Comparison of ENCODE assay signal across 11 cellular contexts in the genomic region with DNA sequence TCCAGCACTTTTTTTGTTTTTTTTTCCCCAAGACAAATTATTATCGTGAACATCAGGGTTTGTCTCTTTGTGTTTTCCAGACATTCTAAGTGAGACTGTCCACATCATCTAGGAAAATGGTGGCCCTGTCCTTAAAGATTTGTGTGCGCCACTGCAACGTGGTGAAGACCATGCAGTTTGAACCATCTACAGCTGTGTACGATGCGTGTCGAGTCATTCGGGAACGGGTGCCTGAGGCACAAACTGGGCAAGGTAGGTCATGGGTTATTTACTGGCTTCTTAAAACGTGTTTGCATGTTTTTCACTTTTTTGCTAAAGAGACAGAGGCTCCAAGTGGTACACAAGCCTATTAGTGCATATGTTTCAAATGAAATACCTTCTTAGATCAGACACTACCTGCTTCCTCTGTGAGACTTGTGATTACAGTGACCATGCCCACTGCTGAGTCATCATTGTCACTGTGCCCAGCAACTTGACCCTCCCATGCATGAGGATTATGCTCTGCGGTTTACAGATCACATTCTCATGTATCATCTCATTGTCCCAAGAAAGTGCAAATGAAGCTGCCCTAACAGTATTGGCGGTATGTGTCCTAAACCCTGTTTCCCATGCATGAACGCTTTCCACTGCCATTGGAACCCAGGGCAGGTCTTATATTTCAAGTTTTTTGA.
DNase-seq lines count a peak whose midpoint lies in the region; ATAC-seq, FAIRE-seq and TF ChIP-seq lines count a peak whose summit lies in the region.
"Had no signal": no experiment of that assay in that cellular context is flagged by ENCODE, and none has a peak within 500 bp of the region (broad histone marks: within the 10 kb centered on the region; RNA-seq: fewer than 3 reads in every experiment).

No MANE protein-coding gene starts in this region.

- H3K27me3 ChIP-seq in K562 (ENCODE audit: control insufficient read depth in 2 of 2, insufficient read depth in 2 of 2, low read length in 2 of 2) = no peaks in the 10 kb centered on the region; a peak in 2 of 5 replicates

- H3K4me1 ChIP-seq in K562 (replicated peaks in 1 of 2; ENCODE audit: control insufficient read depth in 2 of 2, insufficient read depth in 2 of 2, low read length in 2 of 2) = peaks cover 0 to 5% of the 10 kb centered on the region in 2 experiments; a peak in 2 of 5 replicates

- no TSS peak for BruUV-seq in K562 (replicated peaks; lab: Mats Ljungman, UMichigan)

- H3K27ac ChIP-seq in K562 (ENCODE audit: extremely low read depth, low read depth, low read length) = no peak overlapping the region; the same call in 2 of the 3 replicates

- DNase-seq in COLO829 (ENCODE audit: low spot score) (peak; percentile 70), LoVo (ENCODE audit: low spot score) (peak; percentile 88), K562 (ENCODE audit: extremely low read depth in 1 of 4, low spot score in 3 of 4) (peak in 2 of 4 experiments; percentile 19 to 34), mucosa of gallbladder (ENCODE audit: low spot score) (peak; percentile 77), cerebellum (ENCODE audit: low spot score) (no peak), activated T-cell treated with anti-CD3 and anti-CD28 coated beads for 4 hours (no peak), D341Med (ENCODE audit: low spot score) (no peak)
- DNase-seq: activated CD4-positive, alpha-beta memory T cell treated with anti-CD3 and anti-CD28 coated beads, Interleukin-2, amount 10 ng/mL, durations not matched to agents 7 days and 5 days; H7; NCI-H2171 had no signal

- no peaks in the 10 kb centered on the region for H3K9me1 ChIP-seq in K562 (ENCODE audit: control insufficient read depth, insufficient read depth, low read length)

- in situ Hi-C loops in K562 (cut with MboI) = no loop called here

- H3K79me2 ChIP-seq in K562 (ENCODE audit: control insufficient read depth, insufficient read depth, low read length) = no peaks in the 10 kb centered on the region

- H3K9me3 ChIP-seq in K562 (replicated peaks; ENCODE audit: control insufficient read depth, insufficient read depth, low read depth, low read length) = no peaks in the 10 kb centered on the region

- TF ChIP-seq POLR2A in K562 (conservative IDR thresholded peaks at IDR 0.05) = no peak

- ATAC-seq in K562 = no peak; the same call in 2 of the 3 replicates
- no peak for ATAC-seq in HG03571 (IDR thresholded peaks at IDR 0.05; ENCODE audit: unreplicated experiment)

- POLR2A ChIA-PET in K562 (lab: Yijun Ruan, JAX) = no interaction called here

- no peak for TF ChIP-seq CTCF in K562 (IDR thresholded peaks at IDR 0.05 in 2 of 3, conservative IDR thresholded peaks at IDR 0.05 in 1 of 3; ENCODE audit: insufficient read depth in 2 of 3, low read depth in 1 of 3, low read length in 3 of 3)

- intact Hi-C loops in K562 (cut with micrococcal nuclease) = no loop called here

- no peak overlapping the region for H3K4me2 ChIP-seq in K562 (ENCODE audit: insufficient read depth, low read length)

- no peak overlapping the region for H3K9ac ChIP-seq in K562 (ENCODE audit: insufficient read depth in 1 of 2, low read depth in 2 of 2, low read length in 2 of 2)

- H3K36me3 ChIP-seq in K562 (ENCODE audit: control insufficient read depth, insufficient read depth, low read length) = no peaks in the 10 kb centered on the region

- peak; percentile 74 for FAIRE-seq in K562 (lab: Jason Lieb, UNC)

- 4% methylated on average over 12 of the region's 12 CpGs for WGBS in K562 (ENCODE audit: insufficient coverage, low coverage, missing lambda C conversion rate)

- H2AFZ ChIP-seq in K562 (ENCODE audit: low read depth, low read length) = no peak overlapping the region

- CTCF ChIA-PET in K562 (lab: Yijun Ruan, JAX; ENCODE audit: low intra/inter-chr PET ratio) = no interaction called here

- no peak for TF ChIP-seq RAD21 in K562 (CRISPR knock-in tag; conservative IDR thresholded peaks at IDR 0.05 in 1 of 2, IDR thresholded peaks at IDR 0.05 in 1 of 2)

- TF ChIP-seq EP300 in K562 (IDR thresholded peaks at IDR 0.05; ENCODE audit: low read length) = no peak

- no peak overlapping the region for H3K4me3 ChIP-seq in K562

- H4K20me1 ChIP-seq in K562 (replicated peaks; ENCODE audit: control insufficient read depth, insufficient read depth, low read length) = no peaks in the 10 kb centered on the region

TF ChIP-seq in K562, 482 proteins besides CTCF, POLR2A, EP300 and RAD21:
- peak; percentile 87 for TF ChIP-seq C11orf30 (IDR thresholded peaks at IDR 0.05; ENCODE audit: low read depth)
- TF ChIP-seq PKNOX1 (IDR thresholded peaks at IDR 0.05) = no peak
- no peak for TF ChIP-seq FOXP4 (CRISPR knock-in tag; IDR thresholded peaks at IDR 0.05; ENCODE audit: borderline replicate concordance)
- TF ChIP-seq L3MBTL2 (IDR thresholded peaks at IDR 0.05) = no peak
- no peak for TF ChIP-seq ZNF133 (CRISPR knock-in tag; IDR thresholded peaks at IDR 0.05)
- peak; percentile 44; the same call in 1 of the 2 replicates for TF ChIP-seq BACH1 (tag; IDR thresholded peaks at IDR 0.05)
- TF ChIP-seq ZNF316 (IDR thresholded peaks at IDR 0.05) = peak; percentile 89
- TF ChIP-seq FOSL1 (tag; conservative IDR thresholded peaks at IDR 0.05) = peak; percentile 48
- no peak for TF ChIP-seq RAD51 (IDR thresholded peaks at IDR 0.05; ENCODE audit: borderline replicate concordance, low read depth)
- TF ChIP-seq KAT8 (IDR thresholded peaks at IDR 0.05; ENCODE audit: low read depth) = no peak
- TF ChIP-seq, protein P1, sequence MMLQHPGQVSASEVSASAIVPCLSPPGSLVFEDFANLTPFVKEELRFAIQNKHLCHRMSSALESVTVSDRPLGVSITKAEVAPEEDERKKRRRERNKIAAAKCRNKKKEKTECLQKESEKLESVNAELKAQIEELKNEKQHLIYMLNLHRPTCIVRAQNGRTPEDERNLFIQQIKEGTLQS (IDR thresholded peaks at IDR 0.05) = peak; percentile 27; the same call in 1 of the 2 replicates
- TF ChIP-seq, protein P1 (CRISPR knock-in tag; conservative IDR thresholded peaks at IDR 0.05) = no peak
- 0 out of 2 replicates have a peak, but pooled peaks have one; percentile 46 for TF ChIP-seq SOX6 (IDR thresholded peaks at IDR 0.05)
- peak; percentile 76 for TF ChIP-seq NFE2 (IDR thresholded peaks at IDR 0.05; ENCODE audit: low read depth)
- peak; percentile 9; the same call in 1 of the 2 replicates for TF ChIP-seq CBFA2T3 (IDR thresholded peaks at IDR 0.05)
- 0 out of 2 replicates have a peak, but pooled peaks have one; percentile 34 for TF ChIP-seq JUND (IDR thresholded peaks at IDR 0.05; ENCODE audit: borderline replicate concordance, low read depth, low read length)
- peak; percentile 61; the same call in 1 of the 3 replicates for TF ChIP-seq JUND (tag; IDR thresholded peaks at IDR 0.05; ENCODE audit: borderline replicate concordance, low read depth, low read length)
- TF ChIP-seq SP2 (IDR thresholded peaks at IDR 0.05; ENCODE audit: extremely low read depth, low read depth, low read length, poor library complexity, severe bottlenecking) = no peak
- no peak for TF ChIP-seq CBX3 (IDR thresholded peaks at IDR 0.05; ENCODE audit: borderline replicate concordance in 1 of 2, low read length in 2 of 2)
- TF ChIP-seq MAFG (tag; conservative IDR thresholded peaks at IDR 0.05) = peak; percentile 93
- peak; percentile 88 for TF ChIP-seq MAFF (IDR thresholded peaks at IDR 0.05; ENCODE audit: low read length)
- TF ChIP-seq MAFK (IDR thresholded peaks at IDR 0.05; ENCODE audit: low read length) = peak; percentile 87

Comparison
In these comparisons a context has a peak if more than half of its experiments do, and no peak if none do; other contexts are left out.
1. DNase-seq: peak in COLO829 (single experiment), LoVo (single experiment) and mucosa of gallbladder (single experiment); none in cerebellum (single experiment), activated T-cell treated with anti-CD3 and anti-CD28 coated beads for 4 hours (single experiment) and D341Med (single experiment).